Comparison of ENCODE assay signal across 8 cellular contexts in genomic region chr4:56977321-56978012, GRCh38. TPM values are rescaled to one million over a fixed set of nuclear protein-coding genes. Genes with fewer than 3 reads are reported as not detected.
DNase-seq lines count a peak whose midpoint lies in the region; ATAC-seq lines count a peak whose summit lies in the region.

NOA1 (minus strand) TSS chr4:56977606; CDS start chr4:56977585, 21 bp downstream.

- H3K27me3 Mint-ChIP-seq in activated CD4-positive, alpha-beta T cell treated with anti-CD3 and anti-CD28 coated beads, Interleukin-2, amount 10 ng/mL, durations not matched to agents 7 days and 5 days = no peaks in the 10 kb centered on the region

- H3K9ac ChIP-seq in BLaER1 = peak within 1 kb of the TSS; percentile 88

- peaks cover 17% of the 10 kb centered on the region for H3K9me3 ChIP-seq in BLaER1

- peaks cover 54% of the 10 kb centered on the region for H3K4me1 ChIP-seq in BLaER1

- peak within 1 kb of the TSS; percentile 89 for H3K27ac ChIP-seq in BLaER1

- peak within 1 kb of the TSS; percentile 97 for H3K4me3 ChIP-seq in BLaER1

- intact Hi-C loops in left colon (cut with DNase I, micrococcal nuclease) = loop anchor here in 1 of 2 donors (5.0 kb wide), 1 partner anchor 70 kb away; the partner anchor contains the start of gene REST

- POLR2A ChIA-PET in activated CD4-positive, alpha-beta T cell treated with anti-CD3 and anti-CD28 coated beads, Interleukin-2, amount 10 ng/mL, durations not matched to agents 7 days and 5 days (lab: Charles Lee) = interaction anchor here (0.8 to 2.2 kb wide), 4 partner anchors 11 to 590 kb away, joined by 3 to 18 read pairs (median 4); partner anchors contain the start of genes AASDH and REST

- H3K27ac Mint-ChIP-seq in activated CD4-positive, alpha-beta T cell treated with anti-CD3 and anti-CD28 coated beads, Interleukin-2, amount 10 ng/mL, durations not matched to agents 7 days and 5 days = peak within 1 kb of the TSS; percentile 98

- peak; percentile 84 for ATAC-seq in GM19328 (IDR thresholded peaks at IDR 0.05; ENCODE audit: unreplicated experiment)
- peak; percentile 74 for ATAC-seq in HG03520 (IDR thresholded peaks at IDR 0.05; ENCODE audit: unreplicated experiment)
- ATAC-seq in left colon = peak; percentile 80

- peak within 1 kb of the TSS; percentile 99 for H3K4me3 Mint-ChIP-seq in activated CD4-positive, alpha-beta T cell treated with anti-CD3 and anti-CD28 coated beads, Interleukin-2, amount 10 ng/mL, durations not matched to agents 7 days and 5 days

- DNase-seq in NCI-H69 (lab: John Stamatoyannopoulos, UW) (peak; percentile 95), cortex of kidney (lab: John Stamatoyannopoulos, UW) (peak; percentile 8), left colon (peak; percentile 97 to 98)
- peak; percentile 98 for DNase-seq in activated CD4-positive, alpha-beta T cell treated with anti-CD3 and anti-CD28 coated beads, Interleukin-2, amount 10 ng/mL, durations not matched to agents 7 days and 5 days
- peak; percentile 97 for DNase-seq in stimulated activated CD4-positive, alpha-beta T cell treated with anti-CD3 and anti-CD28 coated beads, Interleukin-1b, Interleukin-23, amount 100 ng/mL, for 48 hours

- H3K9me3 Mint-ChIP-seq in activated CD4-positive, alpha-beta T cell treated with anti-CD3 and anti-CD28 coated beads, Interleukin-2, amount 10 ng/mL, durations not matched to agents 7 days and 5 days = peaks cover 10% of the 10 kb centered on the region

- peak within 1 kb of the TSS; percentile 96 for H3K4me2 ChIP-seq in BLaER1

- peaks cover 51% of the 10 kb centered on the region for H3K4me1 Mint-ChIP-seq in activated CD4-positive, alpha-beta T cell treated with anti-CD3 and anti-CD28 coated beads, Interleukin-2, amount 10 ng/mL, durations not matched to agents 7 days and 5 days

- peaks cover 74% of the 10 kb centered on the region for H4K20me1 ChIP-seq in BLaER1

- peaks cover 27% of the 10 kb centered on the region for H3K36me3 ChIP-seq in BLaER1

- no peaks in the 10 kb centered on the region for H3K27me3 ChIP-seq in BLaER1

- peaks cover 54% of the 10 kb centered on the region for H3K36me3 Mint-ChIP-seq in activated CD4-positive, alpha-beta T cell treated with anti-CD3 and anti-CD28 coated beads, Interleukin-2, amount 10 ng/mL, durations not matched to agents 7 days and 5 days (ENCODE audit: low read depth)

- CTCF ChIA-PET in activated CD4-positive, alpha-beta T cell treated with anti-CD3 and anti-CD28 coated beads, Interleukin-2, amount 10 ng/mL, durations not matched to agents 7 days and 5 days (lab: Charles Lee) = interaction anchor here (0.9 to 2.8 kb wide), 7 partner anchors 11 to 541 kb away, joined by 4 to 10 read pairs (median 5); partner anchors contain the start of genes PAICS, PPAT and REST

RNA-seq across cellular contexts. Expression of gene NOA1, which starts in this region (rescaled TPM):
- 10 to 100 TPM; 21.7 to 24.7 TPM for total RNA-seq in activated CD4-positive, alpha-beta T cell treated with anti-CD3 and anti-CD28 coated beads, Interleukin-2, amount 10 ng/mL, durations not matched to agents 7 days and 5 days
- total RNA-seq in left colon = 10 to 100 TPM; 21.9 to 22.3 TPM

Comparison
In these comparisons a context has a peak if more than half of its experiments do, and no peak if none do; other contexts are left out.
1. Peak in every context shown above with its lines: DNase-seq, ATAC-seq, H3K4me3 ChIP-seq and H3K27ac ChIP-seq.
2. DNase-seq: peak in every context shown above with its lines; median percentile 98 in activated CD4-positive, alpha-beta T cell treated with anti-CD3 and anti-CD28 coated beads, Interleukin-2, amount 10 ng/mL, durations not matched to agents 7 days and 5 days; 98 in left colon; 97 in stimulated activated CD4-positive, alpha-beta T cell treated with anti-CD3 and anti-CD28 coated beads, Interleukin-1b, Interleukin-23, amount 100 ng/mL, for 48 hours; 95 in NCI-H69; 8 in cortex of kidney.